28 cellular contexts compared by ENCODE assay signal in the genomic region with DNA sequence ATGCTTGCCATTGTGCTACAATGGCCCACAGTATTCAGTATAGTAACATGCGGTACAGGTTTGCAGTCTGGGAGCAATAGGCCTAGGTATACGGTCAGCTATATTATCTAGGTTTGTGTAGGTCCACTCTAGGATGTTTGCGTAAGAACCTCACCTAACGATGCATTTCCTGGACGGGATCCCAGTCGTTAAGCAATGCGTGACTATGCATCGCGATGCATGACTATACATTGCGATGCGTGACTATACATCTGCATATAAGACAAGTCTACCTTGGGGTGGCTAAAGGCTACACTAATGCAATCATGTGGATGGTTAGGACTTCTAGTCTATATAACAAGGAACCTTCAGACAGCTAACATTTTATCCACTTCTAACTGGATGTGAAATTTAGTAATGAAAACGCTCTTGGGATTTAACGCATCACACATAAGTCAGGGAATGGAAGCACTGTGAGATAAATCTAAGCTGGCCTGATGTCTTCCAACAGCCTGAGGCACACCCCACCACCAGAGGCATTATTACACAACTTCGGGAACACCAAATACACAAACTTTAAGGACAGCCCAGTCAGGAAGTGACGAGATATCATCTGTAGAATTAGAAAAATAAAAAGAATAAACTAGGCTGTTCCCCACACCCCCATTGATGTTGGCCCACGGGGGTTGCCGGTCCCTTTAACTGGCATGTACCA. TPM values are rescaled to one million over a fixed set of nuclear protein-coding genes. Genes with fewer than 3 reads are reported as not detected.
A peak's percentile ranks its signal among the peaks of the same experiment; 100 is the strongest.
DNase-seq lines count a peak whose midpoint lies in the region; ATAC-seq and TF ChIP-seq lines count a peak whose summit lies in the region.
"Had no signal": no experiment of that assay in that cellular context is flagged by ENCODE, and none has a peak within 500 bp of the region (broad histone marks: within the 10 kb centered on the region; RNA-seq: fewer than 3 reads in every experiment).

No MANE protein-coding gene starts in this region.

- POLR2A ChIA-PET in activated CD4-positive, alpha-beta T cell treated with anti-CD3 and anti-CD28 coated beads, Interleukin-2, amount 10 ng/mL, durations not matched to agents 7 days and 5 days (lab: Charles Lee) = no interaction called here

- intact Hi-C loops in activated CD4-positive, alpha-beta T cell treated with anti-CD3 and anti-CD28 coated beads, Interleukin-2, amount 10 ng/mL, durations not matched to agents 24 days and 14 days (cut with micrococcal nuclease) = no loop called here
- intact Hi-C loops in posterior vena cava (cut with DNase I) = loop anchor here in 1 of 2 donors (10.0 kb wide), 1 partner anchor 50 kb away; no protein-coding TSS in a partner anchor

- no peaks in the 10 kb centered on the region for H3K9me3 Mint-ChIP-seq in activated CD4-positive, alpha-beta T cell treated with anti-CD3 and anti-CD28 coated beads, Interleukin-2, amount 10 ng/mL, durations not matched to agents 7 days and 5 days
- no peaks in the 10 kb centered on the region for H3K9me3 Mint-ChIP-seq in activated CD4-positive, alpha-beta T cell treated with anti-CD3 and anti-CD28 coated beads, Interleukin-2, amount 10 ng/mL, durations not matched to agents 24 days and 14 days
- H3K9me3 Mint-ChIP-seq: activated T-cell treated with anti-CD3 and anti-CD28 coated beads, Interleukin-2, amount 50 U/mL, for 24 hours; CD8-positive, alpha-beta T cell; natural killer cell treated with Interleukin-12 subunit alpha and Interleukin-12 subunit beta and Interleukin-15 and Interleukin-18, amount 100 ng/mL, for 72 hours; T-helper 2 cell treated with Interferon-gamma antibody and Interleukin-4, amounts not matched to agents 5 μg/mL and 100 μg/mL, for 36 hours had no signal

- no peak overlapping the region for H3K4me3 Mint-ChIP-seq in activated CD4-positive, alpha-beta T cell treated with anti-CD3 and anti-CD28 coated beads, Interleukin-2, amount 10 ng/mL, durations not matched to agents 7 days and 5 days
- no peak overlapping the region for H3K4me3 Mint-ChIP-seq in activated CD4-positive, alpha-beta T cell treated with anti-CD3 and anti-CD28 coated beads, Interleukin-2, amount 10 ng/mL, durations not matched to agents 24 days and 14 days
- H3K4me3 Mint-ChIP-seq: activated T-cell treated with anti-CD3 and anti-CD28 coated beads, Interleukin-2, amount 50 U/mL, for 24 hours; CD8-positive, alpha-beta T cell; natural killer cell treated with Interleukin-12 subunit alpha and Interleukin-12 subunit beta and Interleukin-15 and Interleukin-18, amount 100 ng/mL, for 72 hours; T-helper 2 cell treated with Interferon-gamma antibody and Interleukin-4, amounts not matched to agents 5 μg/mL and 100 μg/mL, for 36 hours had no signal

- no peak for ATAC-seq in HG02840 (IDR thresholded peaks at IDR 0.05; ENCODE audit: low FRiP score, unreplicated experiment)
- ATAC-seq: CD8-positive, alpha-beta T cell; left lung; natural killer cell treated with Interleukin-12 subunit alpha and Interleukin-12 subunit beta and Interleukin-15 and Interleukin-18, amount 100 ng/mL, for 72 hours had no signal

- H3K4me3 ChIP-seq in fibroblast of mammary gland (ENCODE audit: control insufficient read depth, low read depth, low read length) = no peak overlapping the region
- H3K4me3 ChIP-seq: esophagus squamous epithelium, left lung, smooth muscle cell, stomach, thyroid gland had no signal

- no peaks in the 10 kb centered on the region for H3K27me3 Mint-ChIP-seq in activated CD4-positive, alpha-beta T cell treated with anti-CD3 and anti-CD28 coated beads, Interleukin-2, amount 10 ng/mL, durations not matched to agents 7 days and 5 days
- no peaks in the 10 kb centered on the region for H3K27me3 Mint-ChIP-seq in activated CD4-positive, alpha-beta T cell treated with anti-CD3 and anti-CD28 coated beads, Interleukin-2, amount 10 ng/mL, durations not matched to agents 24 days and 14 days
- H3K27me3 Mint-ChIP-seq: activated T-cell treated with anti-CD3 and anti-CD28 coated beads, Interleukin-2, amount 50 U/mL, for 24 hours; natural killer cell treated with Interleukin-12 subunit alpha and Interleukin-12 subunit beta and Interleukin-15 and Interleukin-18, amount 100 ng/mL, for 72 hours had no signal

- CTCF ChIA-PET in activated CD4-positive, alpha-beta T cell treated with anti-CD3 and anti-CD28 coated beads, Interleukin-2, amount 10 ng/mL, durations not matched to agents 7 days and 5 days (lab: Charles Lee) = no interaction called here

- peaks cover 19% of the 10 kb centered on the region for H3K36me3 Mint-ChIP-seq in activated CD4-positive, alpha-beta T cell treated with anti-CD3 and anti-CD28 coated beads, Interleukin-2, amount 10 ng/mL, durations not matched to agents 7 days and 5 days (ENCODE audit: low read depth)
- H3K36me3 Mint-ChIP-seq in activated CD4-positive, alpha-beta T cell treated with anti-CD3 and anti-CD28 coated beads, Interleukin-2, amount 10 ng/mL, durations not matched to agents 24 days and 14 days (ENCODE audit: low read depth) = peaks cover 23% of the 10 kb centered on the region

- DNase-seq in activated CD4-positive, alpha-beta T cell treated with anti-CD3 and anti-CD28 coated beads, Interleukin-2, amount 10 ng/mL, durations not matched to agents 7 days and 5 days = no peak
- DNase-seq in activated CD4-positive, alpha-beta T cell treated with anti-CD3 and anti-CD28 coated beads, Interleukin-2, amount 10 ng/mL, durations not matched to agents 24 days and 14 days = no peak
- peak; percentile 31 for DNase-seq in NCI-H69 (lab: John Stamatoyannopoulos, UW)
- DNase-seq in fibroblast of mammary gland (ENCODE audit: low read depth) = peak; percentile 38
- DNase-seq in posterior vena cava (ENCODE audit: low spot score) = peak; percentile 40
- no peak for DNase-seq in AML-193 (lab: John Stamatoyannopoulos, UW)
- no peak for DNase-seq in stimulated activated naive CD4-positive, alpha-beta T cell (lab: John Stamatoyannopoulos, UW)
- DNase-seq: activated CD4-positive, alpha-beta T cell treated with anti-CD3 and anti-CD28 coated beads for 4 hours; activated gamma-delta T cell treated with Interleukin-2 at 50 U/mL for 16 hours; activated T-cell treated with anti-CD3 and anti-CD28 coated beads, Interleukin-2, amount 50 U/mL, for 24 hours; CD8-positive, alpha-beta T cell; central memory CD4-positive, alpha-beta T cell; DMS 273 treated with DMSO at 0.1 percent for 48 hours; esophagus squamous epithelium; HCEC 1CT; left lung; midbrain; NCI-H1048; NCI-H187 treated with DMSO at 0.1 percent for 48 hours; NCI-H82; stimulated activated CD4-positive, alpha-beta T cell treated with anti-CD3 and anti-CD28 coated beads, Interleukin-1b, Interleukin-23, amount 100 ng/mL, for 48 hours; stimulated activated CD8-positive, alpha-beta memory T cell treated with anti-CD3 and anti-CD28 coated beads, Interleukin-4, amount 100 ng/mL, for 48 hours; stomach; thyroid gland had no signal

- peaks cover 20% of the 10 kb centered on the region for H3K4me1 Mint-ChIP-seq in activated CD4-positive, alpha-beta T cell treated with anti-CD3 and anti-CD28 coated beads, Interleukin-2, amount 10 ng/mL, durations not matched to agents 7 days and 5 days
- peaks cover 22% of the 10 kb centered on the region for H3K4me1 Mint-ChIP-seq in activated CD4-positive, alpha-beta T cell treated with anti-CD3 and anti-CD28 coated beads, Interleukin-2, amount 10 ng/mL, durations not matched to agents 24 days and 14 days

- peak overlapping the region; percentile 55 for H3K27ac Mint-ChIP-seq in activated CD4-positive, alpha-beta T cell treated with anti-CD3 and anti-CD28 coated beads, Interleukin-2, amount 10 ng/mL, durations not matched to agents 7 days and 5 days
- H3K27ac Mint-ChIP-seq in activated CD4-positive, alpha-beta T cell treated with anti-CD3 and anti-CD28 coated beads, Interleukin-2, amount 10 ng/mL, durations not matched to agents 24 days and 14 days = no peak overlapping the region
- H3K27ac Mint-ChIP-seq: activated T-cell treated with anti-CD3 and anti-CD28 coated beads, Interleukin-2, amount 50 U/mL, for 24 hours; CD8-positive, alpha-beta T cell; natural killer cell treated with Interleukin-12 subunit alpha and Interleukin-12 subunit beta and Interleukin-15 and Interleukin-18, amount 100 ng/mL, for 72 hours; T-helper 2 cell treated with Interferon-gamma antibody and Interleukin-4, amounts not matched to agents 5 μg/mL and 100 μg/mL, for 36 hours had no signal

- TF ChIP-seq CTCF in fibroblast of mammary gland (conservative IDR thresholded peaks at IDR 0.05; ENCODE audit: control insufficient read depth, insufficient read depth, low read depth, low read length) = no peak

RNA-seq across cellular contexts. Expression of a gene that starts 9.2 kb away (rescaled TPM):
- total RNA-seq in activated CD4-positive, alpha-beta T cell treated with anti-CD3 and anti-CD28 coated beads, Interleukin-2, amount 10 ng/mL, durations not matched to agents 7 days and 5 days = 10 to 100 TPM; 16.2 to 17.1 TPM
- 30.6 and 31.0 TPM in 2 replicates for total RNA-seq in activated CD4-positive, alpha-beta T cell treated with anti-CD3 and anti-CD28 coated beads, Interleukin-2, amount 10 ng/mL, durations not matched to agents 24 days and 14 days
- 10 to 100 TPM; 59.8 to 65.8 TPM for total RNA-seq in posterior vena cava

Comparison
In these comparisons a context has a peak if more than half of its experiments do, and no peak if none do; other contexts are left out.
1. DNase-seq: peak in NCI-H69 (single experiment), fibroblast of mammary gland (single experiment) and posterior vena cava (single experiment); none in activated CD4-positive, alpha-beta T cell treated with anti-CD3 and anti-CD28 coated beads, Interleukin-2, amount 10 ng/mL, durations not matched to agents 7 days and 5 days (single experiment), activated CD4-positive, alpha-beta T cell treated with anti-CD3 and anti-CD28 coated beads, Interleukin-2, amount 10 ng/mL, durations not matched to agents 24 days and 14 days (single experiment), AML-193 (0 of 2) and stimulated activated naive CD4-positive, alpha-beta T cell (0 of 6).